1 cellular context compared by ENCODE assay signal in genomic region chr4:19945979-19946380, GRCh38.
TF ChIP-seq lines count a peak whose summit lies in the region.

No MANE protein-coding gene starts in this region.

TF ChIP-seq in GM23338, 12 proteins besides CTCF, POLR2A, EP300 and RAD21 (continued from another document):
- TF ChIP-seq ZNF462 (CRISPR knock-in tag; IDR thresholded peaks at IDR 0.05) (no peak), STAT1 (IDR thresholded peaks at IDR 0.05; ENCODE audit: unreplicated experiment) (no peak)
